In genomic region chr12:59316938-59317337, GRCh38 we compare ENCODE assay signal across 20 cellular contexts.
"Had no signal": no experiment of that assay in that cellular context is flagged by ENCODE, and none has a peak within 500 bp of the region (broad histone marks: within the 10 kb centered on the region; RNA-seq: fewer than 3 reads in every experiment).

No MANE protein-coding gene starts in this region.

- H3K27me3 Mint-ChIP-seq: memory B cell; naive B cell; naive thymus-derived CD4-positive, alpha-beta T cell had no signal

- ATAC-seq: left cardiac atrium; left colon; left lobe of liver; left lung; left ventricle myocardium superior; lower lobe of right lung; mucosa of descending colon; naive thymus-derived CD4-positive, alpha-beta T cell had no signal

- H3K27ac Mint-ChIP-seq: immature natural killer cell; memory B cell; mesothelial cell of epicardium; naive thymus-derived CD4-positive, alpha-beta T cell had no signal

- H3K4me3 Mint-ChIP-seq: immature natural killer cell; memory B cell; mesothelial cell of epicardium; naive thymus-derived CD4-positive, alpha-beta T cell had no signal

- H3K4me1 Mint-ChIP-seq: immature natural killer cell; memory B cell; mesothelial cell of epicardium; naive B cell; naive thymus-derived CD4-positive, alpha-beta T cell had no signal

- DNase-seq: hippocampal formation; hypothalamus; immature natural killer cell; kidney; kidney glomerular epithelial cell; left cardiac atrium; left colon; left lung; left ventricle myocardium inferior; left ventricle myocardium superior; lower lobe of right lung; mammary epithelial cell; mesenchymal stem cell; midbrain; mucosa of descending colon; naive B cell; naive thymus-derived CD4-positive, alpha-beta T cell had no signal

- H3K36me3 Mint-ChIP-seq: immature natural killer cell; memory B cell; mesothelial cell of epicardium; naive B cell; naive thymus-derived CD4-positive, alpha-beta T cell had no signal
